In genomic region chr17:78583091-78583490, GRCh38 we compare ENCODE assay signal across 10 cellular contexts. TPM values are rescaled to one million over a fixed set of nuclear protein-coding genes. Genes with fewer than 3 reads are reported as not detected.
A peak's percentile ranks its signal among the peaks of the same experiment; 100 is the strongest.
DNase-seq lines count a peak whose midpoint lies in the region; ATAC-seq, FAIRE-seq and TF ChIP-seq lines count a peak whose summit lies in the region.
"Had no signal": no experiment of that assay in that cellular context is flagged by ENCODE, and none has a peak within 500 bp of the region (broad histone marks: within the 10 kb centered on the region; RNA-seq: fewer than 3 reads in every experiment).

No MANE protein-coding gene starts in this region.

- H3K4me1 Mint-ChIP-seq in activated CD4-positive, alpha-beta T cell treated with anti-CD3 and anti-CD28 coated beads, Interleukin-2, amount 10 ng/mL, durations not matched to agents 7 days and 5 days: no peaks in the 10 kb centered on the region

- no peak overlapping the region for H3K27ac Mint-ChIP-seq in activated CD4-positive, alpha-beta T cell treated with anti-CD3 and anti-CD28 coated beads, Interleukin-2, amount 10 ng/mL, durations not matched to agents 7 days and 5 days
- H3K27ac Mint-ChIP-seq: stimulated activated naive CD8-positive, alpha-beta T cell treated with anti-CD3 and anti-CD28 coated beads, Interleukin-15, Interleukin-2, amounts not matched to agents 100 ng/mL and 50 ng/mL, for 24 hours had no signal

- H3K9me2 ChIP-seq in Karpas-422 (replicated peaks; ENCODE audit: insufficient read depth, low read length): no peaks in the 10 kb centered on the region

- FAIRE-seq in GM12878 (lab: Jason Lieb, UNC) (no peak), small intestine (lab: Jason Lieb, UNC) (no peak)

- H3K9me3 ChIP-seq in Karpas-422 (ENCODE audit: low read length) (no peaks in the 10 kb centered on the region), GM12878 (replicated peaks; ENCODE audit: control insufficient read depth, insufficient read depth, low read length) (no peaks in the 10 kb centered on the region), small intestine (ENCODE audit: control insufficient read depth, low read depth) (no peaks in the 10 kb centered on the region)

- no peak for TF ChIP-seq EP300 in GM12878 (IDR thresholded peaks at IDR 0.05; ENCODE audit: borderline replicate concordance in 1 of 2, control insufficient read depth in 1 of 2, low read depth in 2 of 2, low read length in 2 of 2)

- in situ Hi-C loops in GM12878 (cut with MboI): no loop called here
- in situ Hi-C loops in ACHN (cut with HindIII; ENCODE audit: low pct_ligation_motif_present, low pct_unique_long_range_greater_than_20kb, low sequenced_read_pairs): no loop called here

- POLR2A ChIA-PET in activated CD4-positive, alpha-beta T cell treated with anti-CD3 and anti-CD28 coated beads, Interleukin-2, amount 10 ng/mL, durations not matched to agents 7 days and 5 days (lab: Charles Lee): no interaction called here
- POLR2A ChIA-PET in GM12878 (lab: Charles Lee): no interaction called here

- H3K79me2 ChIP-seq in Karpas-422 (ENCODE audit: low read length) (no peaks in the 10 kb centered on the region), GM12878 (ENCODE audit: control insufficient read depth, insufficient read depth, low read length) (no peaks in the 10 kb centered on the region)

- peak; percentile 83 for ATAC-seq in GM12878
- no peak for ATAC-seq in GM18502 (IDR thresholded peaks at IDR 0.05; ENCODE audit: poor library complexity, unreplicated experiment)

- intact Hi-C loops in GM12878 (cut with micrococcal nuclease; ENCODE audit: unreplicated experiment): no loop called here

- H3K27me3 ChIP-seq in Karpas-422 (ENCODE audit: low read length) (0 out of 2 replicates have a peak, but pooled peaks cover 3% of the 10 kb centered on the region), GM12878 (replicated peaks in 1 of 2; ENCODE audit: control insufficient read depth in 2 of 2, insufficient read depth in 2 of 2, low read length in 1 of 2) (no peaks in the 10 kb centered on the region; a peak in 2 of 4 replicates), small intestine (ENCODE audit: control insufficient read depth in 2 of 2, insufficient read depth in 2 of 2, low read length in 2 of 2) (no peaks in the 10 kb centered on the region)

- H3K4me3 ChIP-seq in Karpas-422 (ENCODE audit: low read length) (no peak overlapping the region), GM12878 (no peak overlapping the region), small intestine (ENCODE audit: low read depth in 1 of 2, low read length in 2 of 2) (no peak overlapping the region)

- TF ChIP-seq CTCF in GM12878 (IDR thresholded peaks at IDR 0.05 in 2 of 3, conservative IDR thresholded peaks at IDR 0.05 in 1 of 3; ENCODE audit: control insufficient read depth in 2 of 3, extremely low read depth in 1 of 3, insufficient read depth in 1 of 3, low read depth in 3 of 3, low read length in 3 of 3): no peak

- RAD21 ChIA-PET in GM12878 (lab: Charles Lee; ENCODE audit: unreplicated experiment): no interaction called here

- CTCF ChIA-PET in activated CD4-positive, alpha-beta T cell treated with anti-CD3 and anti-CD28 coated beads, Interleukin-2, amount 10 ng/mL, durations not matched to agents 7 days and 5 days (lab: Charles Lee): no interaction called here
- CTCF ChIA-PET in GM12878 (lab: Yijun Ruan, JAX): no interaction called here

- H3K9me3 Mint-ChIP-seq in activated CD4-positive, alpha-beta T cell treated with anti-CD3 and anti-CD28 coated beads, Interleukin-2, amount 10 ng/mL, durations not matched to agents 7 days and 5 days: no peaks in the 10 kb centered on the region
- H3K9me3 Mint-ChIP-seq: stimulated activated naive CD8-positive, alpha-beta T cell treated with anti-CD3 and anti-CD28 coated beads, Interleukin-15, Interleukin-2, amounts not matched to agents 100 ng/mL and 50 ng/mL, for 24 hours had no signal

- H3K4me1 ChIP-seq in Karpas-422 (ENCODE audit: low read length) (peaks cover 10% of the 10 kb centered on the region), GM12878 (ENCODE audit: control insufficient read depth, insufficient read depth, low read length) (no peaks in the 10 kb centered on the region), small intestine (ENCODE audit: control insufficient read depth in 2 of 2, insufficient read depth in 1 of 2, low read depth in 1 of 2, low read length in 1 of 2) (no peaks in the 10 kb centered on the region)

- H4K20me1 ChIP-seq in Karpas-422 (ENCODE audit: insufficient read depth, low read depth, low read length) (no peaks in the 10 kb centered on the region), GM12878 (ENCODE audit: control insufficient read depth, insufficient read depth) (no peaks in the 10 kb centered on the region)

- no peak for TF ChIP-seq RAD21 in GM12878 (IDR thresholded peaks at IDR 0.05; ENCODE audit: insufficient read depth, low read depth, low read length)

- H3K27me3 Mint-ChIP-seq in activated CD4-positive, alpha-beta T cell treated with anti-CD3 and anti-CD28 coated beads, Interleukin-2, amount 10 ng/mL, durations not matched to agents 7 days and 5 days: peaks cover 17% of the 10 kb centered on the region

- H3K4me2 ChIP-seq in Karpas-422 (ENCODE audit: low read depth, low read length, poor library complexity, severe bottlenecking) (no peak overlapping the region), GM12878 (ENCODE audit: control insufficient read depth, insufficient read depth) (peak overlapping the region; percentile 25; the same call in 1 of the 2 replicates)

- H3K36me3 ChIP-seq in Karpas-422 (ENCODE audit: insufficient read depth, low read length): no peaks in the 10 kb centered on the region
- no peaks in the 10 kb centered on the region for H3K36me3 ChIP-seq in GM12878 (ENCODE audit: control insufficient read depth in 2 of 2, insufficient read depth in 2 of 2, low read length in 1 of 2)
- H3K36me3 ChIP-seq in small intestine (ENCODE audit: control insufficient read depth in 2 of 2, insufficient read depth in 2 of 2, low read length in 2 of 2): no peaks in the 10 kb centered on the region

- no peak overlapping the region for H2AFZ ChIP-seq in Karpas-422 (ENCODE audit: low read length)
- peak overlapping the region; percentile 44; the same call in 1 of the 2 replicates for H2AFZ ChIP-seq in GM12878 (ENCODE audit: control insufficient read depth, low read depth, low read length)

- no peak overlapping the region for H3K4me3 Mint-ChIP-seq in activated CD4-positive, alpha-beta T cell treated with anti-CD3 and anti-CD28 coated beads, Interleukin-2, amount 10 ng/mL, durations not matched to agents 7 days and 5 days
- H3K4me3 Mint-ChIP-seq: stimulated activated naive CD8-positive, alpha-beta T cell treated with anti-CD3 and anti-CD28 coated beads, Interleukin-15, Interleukin-2, amounts not matched to agents 100 ng/mL and 50 ng/mL, for 24 hours had no signal

- H3K9ac ChIP-seq in Karpas-422 (ENCODE audit: low read length): no peak overlapping the region
- no peak overlapping the region for H3K9ac ChIP-seq in GM12878 (ENCODE audit: control insufficient read depth, insufficient read depth, low read length)

- DNase-seq in activated CD4-positive, alpha-beta T cell treated with anti-CD3 and anti-CD28 coated beads for 48 hours: peak; percentile 17
- DNase-seq in activated CD4-positive, alpha-beta T cell treated with anti-CD3 and anti-CD28 coated beads, Interleukin-2, amount 10 ng/mL, durations not matched to agents 7 days and 5 days: no peak
- DNase-seq in Karpas-422 (peak; percentile 71), GM12878 (ENCODE audit: low read depth, low spot score) (no peak), small intestine (peak; percentile 25), ACHN (no peak)
- no peak for DNase-seq in activated CD4-positive, alpha-beta T cell treated with anti-CD3 and anti-CD28 coated beads for 4 hours
- DNase-seq: NCI-H1105 had no signal

- SMC1A ChIA-PET in GM12878 (lab: Charles Lee; ENCODE audit: uncharacterized antibody, unreplicated experiment): no interaction called here

- no peaks in the 10 kb centered on the region for H3K36me3 Mint-ChIP-seq in activated CD4-positive, alpha-beta T cell treated with anti-CD3 and anti-CD28 coated beads, Interleukin-2, amount 10 ng/mL, durations not matched to agents 7 days and 5 days (ENCODE audit: low read depth)

- TF ChIP-seq POLR2A in GM12878 (IDR thresholded peaks at IDR 0.05; ENCODE audit: low read depth, low read length): no peak

- BruUV-seq in GM12878 (replicated peaks; lab: Mats Ljungman, UMichigan): no TSS peak

- H3K27ac ChIP-seq in Karpas-422 (ENCODE audit: low read length) (no peak overlapping the region), GM12878 (ENCODE audit: control insufficient read depth, insufficient read depth) (no peak overlapping the region), small intestine (ENCODE audit: low read depth in 1 of 2, low read length in 1 of 2) (no peak overlapping the region)

- WGBS in GM12878 (ENCODE audit: insufficient coverage, insufficient replicate concordance, low lambda C conversion rate, missing lambda C conversion rate): 27% methylated on average over 4 of the region's 4 CpGs
- WGBS in small intestine, 3 donors: 38 to 48% (median 43%) methylated on average over 4 of the region's 4 CpGs

TF ChIP-seq in GM12878, 131 proteins besides CTCF, POLR2A, EP300 and RAD21 (continues in another document):
- TF ChIP-seq ZNF274 (IDR thresholded peaks at IDR 0.05; ENCODE audit: insufficient read depth, insufficient read length): no peak

RNA-seq across cellular contexts. Expression of gene DNAH17, which starts 5.9 kb away (rescaled TPM):
- total RNA-seq in activated CD4-positive, alpha-beta T cell treated with anti-CD3 and anti-CD28 coated beads, Interleukin-2, amount 10 ng/mL, durations not matched to agents 7 days and 5 days: under 1 TPM; 0.07 to 0.15 TPM
- not detected in 2 replicates for total RNA-seq in Karpas-422 (2014; rRNA removed; shearing (Covaris generic); ENCODE audit: low replicate concordance)
- 1.2 and 2.7 TPM in 2 replicates for total RNA-seq in GM12878 (2013; cell fraction: nucleolus; rRNA removed)
- total RNA-seq in GM12878 (2014; rRNA removed) (0.76 and 1.5 TPM in 2 replicates), GM12878 (2014; rRNA removed; fragmentation: Illumina TruSeq; extraction: Trizol) (0.45 and 0.46 TPM in 2 replicates), GM12878 (2021) (0.90 and 1.6 TPM in 2 replicates)
- 3.6 TPM for polyA plus RNA-seq in GM12878 (2011; ENCODE audit: low read depth)
- polyA plus RNA-seq in GM12878 (2011; rRNA removed) (0.07 and 0.31 TPM in 2 replicates), GM12878 (2014; fragmentation: Illumina TruSeq; extraction: Trizol) (0.65 and 0.70 TPM in 2 replicates), GM12878 (2014; fragmentation: Nextera tagmentation; extraction: Ambion mirVana) (under 1 TPM; 0.16 to 0.21 TPM), GM12878 (2014; rRNA removed) (0.47 and 0.74 TPM in 2 replicates), GM12878 (2016; fragmentation: Nextera tagmentation; extraction: Ambion mirVana) (1 to 10 TPM; 1.8 to 2.9 TPM), small intestine (under 1 TPM in 1 of 3 donors, not detected in 2; 0.57 TPM)
- 0.15 and 0.22 TPM in 2 replicates for polyA plus RNA-seq in GM12878 (2011; cell fraction: cytosol; rRNA removed)
- 0.60 and 0.75 TPM in 2 replicates for polyA plus RNA-seq in GM12878 (2011; cell fraction: nucleus; rRNA removed)
- polyA plus RNA-seq in GM12878 (2012): 11.1 and 11.5 TPM in 2 replicates
- 0.10 and 0.15 TPM in 2 replicates for polyA minus RNA-seq in GM12878 (2011; rRNA and poly(A)+ RNA removed)
- polyA minus RNA-seq in GM12878 (2011; cell fraction: cytosol; rRNA and poly(A)+ RNA removed): not detected in 2 replicates
- 0.24 and 0.86 TPM in 2 replicates for polyA minus RNA-seq in GM12878 (2011; cell fraction: nucleus; rRNA and poly(A)+ RNA removed)

Comparison
In these comparisons a context has a peak if more than half of its experiments do, and no peak if none do; other contexts are left out.
1. DNase-seq: peak in activated CD4-positive, alpha-beta T cell treated with anti-CD3 and anti-CD28 coated beads for 48 hours (single experiment), Karpas-422 (single experiment) and small intestine (single experiment); none in activated CD4-positive, alpha-beta T cell treated with anti-CD3 and anti-CD28 coated beads, Interleukin-2, amount 10 ng/mL, durations not matched to agents 7 days and 5 days (single experiment), GM12878 (single experiment), ACHN (single experiment) and activated CD4-positive, alpha-beta T cell treated with anti-CD3 and anti-CD28 coated beads for 4 hours (0 of 2).